Comparison of ENCODE assay signal across 8 cellular contexts in the genomic region with DNA sequence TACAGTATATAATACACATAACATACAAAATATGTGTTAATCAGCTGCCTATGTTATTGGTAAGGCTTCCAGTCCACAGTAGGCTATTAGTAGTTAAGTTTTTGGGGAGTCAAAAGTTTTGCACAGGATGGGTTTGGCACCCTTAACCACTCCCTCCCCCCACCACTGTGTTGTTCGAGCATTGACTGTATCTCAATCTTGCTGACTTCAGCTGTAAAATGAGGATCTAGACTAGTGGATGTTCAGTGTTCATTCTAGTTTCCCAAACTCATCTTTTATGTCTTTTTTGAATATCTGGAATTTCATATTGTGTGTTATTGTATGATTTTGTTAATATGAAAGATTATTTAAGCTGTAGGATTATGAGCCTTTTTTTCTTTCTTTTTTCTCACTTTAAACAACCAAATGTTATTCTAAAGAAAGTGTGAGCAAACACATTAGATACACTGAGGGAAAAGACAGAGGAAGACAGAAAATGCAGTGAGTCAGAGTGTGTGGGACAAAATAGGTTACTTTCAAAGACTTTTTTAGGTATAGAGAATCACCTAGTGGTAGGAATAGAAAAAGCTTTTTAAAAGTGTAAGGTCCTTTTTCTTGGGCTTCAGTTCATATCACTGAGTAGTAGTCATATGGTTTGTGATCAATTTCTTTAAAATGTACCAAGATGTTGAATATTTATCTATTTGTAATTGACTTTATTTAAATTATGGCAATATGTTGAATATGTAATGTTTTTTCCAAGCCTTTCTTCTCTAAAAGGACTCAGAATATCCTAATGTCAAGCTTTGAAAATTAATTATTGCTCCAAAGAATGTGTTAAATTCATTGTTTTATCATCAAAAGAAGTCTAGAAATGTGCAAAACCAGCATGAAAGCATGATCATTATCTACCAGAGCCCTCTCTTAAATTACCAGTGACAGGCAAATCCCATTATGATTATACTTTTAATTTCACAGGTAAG. TPM values are rescaled to one million over a fixed set of nuclear protein-coding genes. Genes with fewer than 3 reads are reported as not detected.
DNase-seq lines count a peak whose midpoint lies in the region; ATAC-seq lines count a peak whose summit lies in the region.

No MANE protein-coding gene starts in this region.

- peak; percentile 89 for ATAC-seq in GM18519 (IDR thresholded peaks at IDR 0.05; ENCODE audit: low FRiP score, unreplicated experiment)
- ATAC-seq in HG03175 (IDR thresholded peaks at IDR 0.05; ENCODE audit: unreplicated experiment): peak; percentile 83
- ATAC-seq in naive thymus-derived CD4-positive, alpha-beta T cell: peak; percentile 45
- no peak for ATAC-seq in GM21447 (IDR thresholded peaks at IDR 0.05; ENCODE audit: unreplicated experiment)

- H3K4me3 ChIP-seq in naive thymus-derived CD4-positive, alpha-beta T cell (ENCODE audit: low read length): no peak overlapping the region
- no peak overlapping the region for H3K4me3 ChIP-seq in MG63

- peaks cover 0 to 12% (median 4%) of the 10 kb centered on the region in 5 donors for H3K27me3 Mint-ChIP-seq in naive thymus-derived CD4-positive, alpha-beta T cell

- H3K27ac ChIP-seq in naive thymus-derived CD4-positive, alpha-beta T cell (ENCODE audit: low read depth, low read length): no peak overlapping the region

- no peak overlapping the region for H3K27ac Mint-ChIP-seq in naive thymus-derived CD4-positive, alpha-beta T cell

- H3K36me3 Mint-ChIP-seq in naive thymus-derived CD4-positive, alpha-beta T cell: no peaks in the 10 kb centered on the region

- H3K9me3 Mint-ChIP-seq in naive thymus-derived CD4-positive, alpha-beta T cell: no peaks in the 10 kb centered on the region

- no peaks in the 10 kb centered on the region for H3K27me3 ChIP-seq in naive thymus-derived CD4-positive, alpha-beta T cell (ENCODE audit: control insufficient read depth in 2 of 2, insufficient read depth in 2 of 2, low read length in 2 of 2)
- no peaks in the 10 kb centered on the region for H3K27me3 ChIP-seq in MG63

- no peaks in the 10 kb centered on the region for H3K9me3 ChIP-seq in naive thymus-derived CD4-positive, alpha-beta T cell (ENCODE audit: control insufficient read depth in 2 of 3, low read length in 3 of 3)
- H3K9me3 ChIP-seq in MG63: no peaks in the 10 kb centered on the region

- CTCF ChIA-PET in naive thymus-derived CD4-positive, alpha-beta T cell (lab: Charles Lee): interaction anchor here (0.8 to 1.7 kb wide), 4 partner anchors 197 to 266 kb away, joined by 3 to 7 read pairs (median 4); no protein-coding TSS in a partner anchor

- POLR2A ChIA-PET in naive thymus-derived CD4-positive, alpha-beta T cell (lab: Charles Lee): no interaction called here

- no peak overlapping the region for H3K4me3 Mint-ChIP-seq in naive thymus-derived CD4-positive, alpha-beta T cell

- peaks cover 0 to 4% (median 0%) of the 10 kb centered on the region in 7 donors for H3K4me1 Mint-ChIP-seq in naive thymus-derived CD4-positive, alpha-beta T cell

- H3K4me1 ChIP-seq in naive thymus-derived CD4-positive, alpha-beta T cell (ENCODE audit: control insufficient read depth in 2 of 2, insufficient read depth in 2 of 2, low read length in 2 of 2): no peaks in the 10 kb centered on the region

- intact Hi-C loops in naive thymus-derived CD4-positive, alpha-beta T cell (cut with micrococcal nuclease): loop anchor here (1.0 to 5.0 kb wide), 6 partner anchors 197 to 373 kb away; no protein-coding TSS in a partner anchor

- no peaks in the 10 kb centered on the region for H3K36me3 ChIP-seq in naive thymus-derived CD4-positive, alpha-beta T cell (ENCODE audit: control insufficient read depth in 2 of 3, insufficient read depth in 3 of 3, low read length in 3 of 3)
- no peaks in the 10 kb centered on the region for H3K36me3 ChIP-seq in MG63

- DNase-seq in AG08395 (ENCODE audit: low spot score) (peak; percentile 61), NCI-H82 (lab: John Stamatoyannopoulos, UW) (peak; percentile 78), dermis blood vessel endothelial cell (peak; percentile 74), MG63 (no peak)
- peak in 3 of 9 donors; percentile 9 to 12 (median 10) for DNase-seq in naive thymus-derived CD4-positive, alpha-beta T cell

RNA-seq across cellular contexts. Expression of a gene that starts 17.9 kb away (rescaled TPM):
- 22.3 and 123 TPM in 2 replicates for total RNA-seq in dermis blood vessel endothelial cell
- total RNA-seq in naive thymus-derived CD4-positive, alpha-beta T cell: 10 to 100 TPM in 1 of 5 experiments, 1 to 10 TPM in 4; 2.1 to 79.9 (median 4.1) TPM
- polyA plus RNA-seq in naive thymus-derived CD4-positive, alpha-beta T cell: 1 to 10 TPM in 1 of 2 donors, under 1 TPM in 1; 0.83 to 2.3 TPM
- total RNA-seq in MG63 (2014; rRNA removed; shearing (Covaris generic); ENCODE audit: low replicate concordance): 43.0 and 64.5 TPM in 2 replicates

RNA-seq across cellular contexts. Expression of a gene that starts 33.7 kb away (rescaled TPM):
- total RNA-seq in dermis blood vessel endothelial cell: 73.3 and 127 TPM in 2 replicates
- total RNA-seq in naive thymus-derived CD4-positive, alpha-beta T cell: 1 to 10 TPM in 1 of 5 experiments, under 1 TPM in 4; 0.03 to 5.8 (median 0.07) TPM
- under 1 TPM in 1 of 2 donors, not detected in 1; 0.06 TPM for polyA plus RNA-seq in naive thymus-derived CD4-positive, alpha-beta T cell
- total RNA-seq in MG63 (2014; rRNA removed; shearing (Covaris generic); ENCODE audit: low replicate concordance): 41.3 and 45.2 TPM in 2 replicates
